In genomic region chr12:81167694-81168093, GRCh38 we compare ENCODE assay signal across 19 cellular contexts.
DNase-seq lines count a peak whose midpoint lies in the region; ATAC-seq, FAIRE-seq and TF ChIP-seq lines count a peak whose summit lies in the region.
"Had no signal": no experiment of that assay in that cellular context is flagged by ENCODE, and none has a peak within 500 bp of the region (broad histone marks: within the 10 kb centered on the region; RNA-seq: fewer than 3 reads in every experiment).

No MANE protein-coding gene starts in this region.

- no peaks in the 10 kb centered on the region for H3K4me1 ChIP-seq in NT2/D1 (ENCODE audit: insufficient read depth, insufficient read length)
- H3K4me1 ChIP-seq in endothelial cell of umbilical vein (ENCODE audit: control insufficient read depth, extremely low read depth, insufficient read depth, low read length) = peaks cover 8% of the 10 kb centered on the region
- peaks cover 7% of the 10 kb centered on the region for H3K4me1 ChIP-seq in mesendoderm (ENCODE audit: control insufficient read depth, low read depth, low read length)
- H3K4me1 ChIP-seq in aorta (ENCODE audit: control insufficient read depth in 1 of 2, insufficient read depth in 2 of 2, low read length in 2 of 2) = no peaks in the 10 kb centered on the region
- H3K4me1 ChIP-seq: BE2C, heart left ventricle, psoas muscle had no signal

- peak overlapping the region; percentile 82 for H2BK5ac ChIP-seq in mesendoderm (ENCODE audit: low read length)

- WGBS in mesendoderm (ENCODE audit: extremely low coverage, insufficient coverage, low lambda C conversion rate) = no CpG with 5 or more reads among the region's 1 CpG
- 69 to 78% methylated on average over 1 of the region's 1 CpG for WGBS in aorta, 2 donors

- H2AFZ ChIP-seq in endothelial cell of umbilical vein (ENCODE audit: low read depth, low read length) = no peak overlapping the region

- H3K4me2 ChIP-seq in endothelial cell of umbilical vein (ENCODE audit: insufficient read depth, low read length) = no peak overlapping the region
- H3K4me2 ChIP-seq in mesendoderm (ENCODE audit: low read length) = no peak overlapping the region

- no peak for ATAC-seq in HG03196 (IDR thresholded peaks at IDR 0.05; ENCODE audit: unreplicated experiment)
- ATAC-seq in HG03354 (IDR thresholded peaks at IDR 0.05; ENCODE audit: poor library complexity, severe bottlenecking, unreplicated experiment) = no peak
- no peak for ATAC-seq in aorta (ENCODE audit: low FRiP score)
- ATAC-seq: heart left ventricle; K562; left ventricle myocardium superior; naive thymus-derived CD4-positive, alpha-beta T cell had no signal

- H3K9me3 ChIP-seq in NT2/D1 (ENCODE audit: insufficient read depth, low read length) (no peaks in the 10 kb centered on the region), endothelial cell of umbilical vein (replicated peaks; ENCODE audit: control insufficient read depth, insufficient read depth, low read length) (no peaks in the 10 kb centered on the region), aorta (ENCODE audit: control insufficient read depth, low read length) (no peaks in the 10 kb centered on the region)
- H3K9me3 ChIP-seq: BE2C, heart left ventricle, psoas muscle had no signal

- CTCF ChIA-PET in endothelial cell of umbilical vein (lab: Charles Lee) = no interaction called here

- H3K36me3 ChIP-seq in NT2/D1 (ENCODE audit: insufficient read depth, insufficient read length, low read length) (no peaks in the 10 kb centered on the region), endothelial cell of umbilical vein (ENCODE audit: control insufficient read depth in 2 of 2, extremely low read depth in 1 of 2, insufficient read depth in 2 of 2, low read length in 2 of 2) (no peaks in the 10 kb centered on the region), mesendoderm (ENCODE audit: control insufficient read depth, insufficient read depth, low read length) (no peaks in the 10 kb centered on the region), aorta (ENCODE audit: control insufficient read depth in 1 of 2, insufficient read depth in 2 of 2, low read length in 1 of 2) (no peaks in the 10 kb centered on the region)
- H3K36me3 ChIP-seq: BE2C had no signal

- H3K27me3 ChIP-seq in NT2/D1 (ENCODE audit: insufficient read depth, insufficient read length) = no peaks in the 10 kb centered on the region
- no peaks in the 10 kb centered on the region for H3K27me3 ChIP-seq in endothelial cell of umbilical vein (ENCODE audit: control insufficient read depth in 2 of 2, insufficient read depth in 2 of 2, low read length in 2 of 2)
- no peaks in the 10 kb centered on the region for H3K27me3 ChIP-seq in mesendoderm (ENCODE audit: insufficient read depth, low read length, poor library complexity)
- H3K27me3 ChIP-seq in aorta (ENCODE audit: control insufficient read depth in 1 of 2, insufficient read depth in 2 of 2, low read length in 1 of 2) = no peaks in the 10 kb centered on the region
- H3K27me3 ChIP-seq: BE2C, heart left ventricle had no signal

- BruUV-seq in endothelial cell of umbilical vein (replicated peaks; lab: Mats Ljungman, UMichigan) = no TSS peak

- FAIRE-seq in endothelial cell of umbilical vein (lab: Jason Lieb, UNC) = peak; percentile 59
- FAIRE-seq: GM12892, K562 had no signal

- H3K9ac ChIP-seq in NT2/D1 (ENCODE audit: insufficient read length, low read depth) (no peak overlapping the region), endothelial cell of umbilical vein (replicated peaks; ENCODE audit: extremely low read depth, insufficient read depth, low read length) (no peak overlapping the region), mesendoderm (ENCODE audit: low read length) (no peak overlapping the region)

- peak; percentile 52 for DNase-seq in ELR (ENCODE audit: low read depth)
- peak; percentile 11 for DNase-seq in NT2/D1 (ENCODE audit: low read depth, low spot score)
- DNase-seq in endothelial cell of umbilical vein (ENCODE audit: low read depth, low spot score) = peak; percentile 19
- DNase-seq in mesendoderm = peak; percentile 91
- DNase-seq in NCI-H2107 treated with DMSO at 0.1 percent for 48 hours (lab: John Stamatoyannopoulos, UW; ENCODE audit: unreplicated experiment) = no peak
- DNase-seq in aorta = no peak
- DNase-seq: activated CD8-positive, alpha-beta memory T cell treated with anti-CD3 and anti-CD28 coated beads, Interleukin-2, amount 50 U/mL, for 4 hours; activated naive CD4-positive, alpha-beta T cell treated with anti-CD3 and anti-CD28 coated beads, Interleukin-2, amount 10 ng/mL, durations not matched to agents 7 days and 5 days; BE2C; central memory CD4-positive, alpha-beta T cell; heart left ventricle; left ventricle myocardium superior; naive thymus-derived CD4-positive, alpha-beta T cell; NCI-H510A; psoas muscle had no signal

- H2AK5ac ChIP-seq in mesendoderm (ENCODE audit: low read length) = no peak overlapping the region

- no peak for TF ChIP-seq CTCF in endothelial cell of umbilical vein (IDR thresholded peaks at IDR 0.05; ENCODE audit: extremely low read depth in 1 of 2, insufficient read depth in 1 of 2, low read depth in 1 of 2, low read length in 2 of 2)

- no peak overlapping the region for H2BK120ac ChIP-seq in mesendoderm (ENCODE audit: low read depth, low read length)

- H2BK15ac ChIP-seq in mesendoderm (replicated peaks; ENCODE audit: low read depth) = no peak overlapping the region

- intact Hi-C loops in endothelial cell of umbilical vein (cut with micrococcal nuclease) (no loop called here), aorta (cut with DNase I) (no loop called here)

- H3K18ac ChIP-seq in mesendoderm (ENCODE audit: low read length) = peak overlapping the region; percentile 71

- TF ChIP-seq POLR2A in endothelial cell of umbilical vein (IDR thresholded peaks at IDR 0.05; ENCODE audit: low read depth, low read length) = no peak

- no peaks in the 10 kb centered on the region for H3K79me2 ChIP-seq in endothelial cell of umbilical vein (ENCODE audit: control insufficient read depth, insufficient read depth, low read length)
- no peaks in the 10 kb centered on the region for H3K79me2 ChIP-seq in mesendoderm (ENCODE audit: control insufficient read depth, insufficient read depth, low read length)

- H3K4me3 ChIP-seq in NT2/D1 (ENCODE audit: insufficient read length, low read depth) = no peak overlapping the region
- no peak overlapping the region for H3K4me3 ChIP-seq in endothelial cell of umbilical vein (replicated peaks in 1 of 3; ENCODE audit: insufficient read depth in 1 of 3, low read depth in 1 of 3, low read length in 3 of 3)
- H3K4me3 ChIP-seq in mesendoderm (ENCODE audit: low read length) = no peak overlapping the region
- H3K4me3 ChIP-seq in aorta (ENCODE audit: low read length in 2 of 2) = no peak overlapping the region
- H3K4me3 ChIP-seq: heart left ventricle, K562, psoas muscle had no signal

- no peak overlapping the region for H3K4ac ChIP-seq in mesendoderm (ENCODE audit: low read depth, low read length)

- H3K79me1 ChIP-seq in mesendoderm (ENCODE audit: low read length) = no peaks in the 10 kb centered on the region

- H4K20me1 ChIP-seq in endothelial cell of umbilical vein (replicated peaks; ENCODE audit: control insufficient read depth, extremely low read depth, insufficient read depth, low read length) = no peaks in the 10 kb centered on the region

- dilution Hi-C loops in endothelial cell of umbilical vein (cut with MboI; ENCODE audit: extremely low pct_ligation_motif_present, low sequenced_read_pairs) = no loop called here

- no peak overlapping the region for H4K8ac ChIP-seq in mesendoderm (ENCODE audit: low read depth, low read length)

- H3K27ac ChIP-seq in endothelial cell of umbilical vein (ENCODE audit: insufficient read depth, low read depth, low read length) (no peak overlapping the region), mesendoderm (ENCODE audit: low read depth, low read length) (no peak overlapping the region), aorta (ENCODE audit: low read depth in 1 of 2, low read length in 2 of 2) (no peak overlapping the region)
- H3K27ac ChIP-seq: heart left ventricle, psoas muscle had no signal

- H3K23ac ChIP-seq in mesendoderm (ENCODE audit: low read length) = no peak overlapping the region

- POLR2A ChIA-PET in endothelial cell of umbilical vein (lab: Charles Lee) = no interaction called here

- H4K5ac ChIP-seq in mesendoderm (ENCODE audit: low read length) = no peak overlapping the region

- no peaks in the 10 kb centered on the region for H3K9me1 ChIP-seq in endothelial cell of umbilical vein (replicated peaks; ENCODE audit: control insufficient read depth, extremely low read depth, insufficient read depth, low read length)

- no peak overlapping the region for H3K56ac ChIP-seq in mesendoderm (ENCODE audit: low read length)

TF ChIP-seq in endothelial cell of umbilical vein, 7 proteins besides CTCF, POLR2A, EP300 and RAD21:
- TF ChIP-seq MYC (IDR thresholded peaks at IDR 0.05; ENCODE audit: low read depth, low read length) = no peak
- peak; percentile 12 for TF ChIP-seq JUN (IDR thresholded peaks at IDR 0.05; ENCODE audit: borderline replicate concordance, insufficient read depth, insufficient read length, low read depth)
- TF ChIP-seq POLR2AphosphoS5 (IDR thresholded peaks at IDR 0.05; ENCODE audit: insufficient read depth, low read depth, low read length) = no peak
- TF ChIP-seq GATA2 (IDR thresholded peaks at IDR 0.05; ENCODE audit: insufficient read depth, insufficient read length, low read depth, low read length) = peak; percentile 32
TF ChIP-seq in endothelial cell of umbilical vein: peak in this region for 2.

Comparison
In these comparisons a context has a peak if more than half of its experiments do, and no peak if none do; other contexts are left out.
1. DNase-seq: peak in ELR (single experiment), NT2/D1 (single experiment), endothelial cell of umbilical vein (single experiment) and mesendoderm (single experiment); none in NCI-H2107 treated with DMSO at 0.1 percent for 48 hours (single experiment) and aorta (0 of 2).